23 cellular contexts compared by ENCODE assay signal in the genomic region with DNA sequence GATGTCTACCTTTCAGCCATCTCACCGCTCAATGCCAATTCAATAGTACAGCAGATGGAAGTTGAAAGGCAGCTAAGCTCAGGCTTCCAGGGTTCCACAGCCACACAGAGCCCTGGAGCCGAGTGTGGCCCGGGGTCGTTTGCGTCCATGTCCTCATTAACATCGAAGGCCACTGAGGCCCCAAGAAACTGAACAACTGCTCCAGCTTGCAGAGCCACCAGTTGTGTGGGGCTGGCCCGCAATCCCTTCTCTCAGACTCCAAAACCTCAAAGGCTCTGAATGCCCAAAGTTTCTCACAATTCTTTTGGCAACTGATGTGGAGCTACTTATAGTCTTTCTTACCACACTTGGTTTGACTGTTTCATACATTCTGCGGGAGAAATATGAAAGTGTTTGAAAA. TPM values are rescaled to one million over a fixed set of nuclear protein-coding genes. Genes with fewer than 3 reads are reported as not detected.
DNase-seq lines count a peak whose midpoint lies in the region; ATAC-seq and TF ChIP-seq lines count a peak whose summit lies in the region.
"Had no signal": no experiment of that assay in that cellular context is flagged by ENCODE, and none has a peak within 500 bp of the region (broad histone marks: within the 10 kb centered on the region; RNA-seq: fewer than 3 reads in every experiment).

No MANE protein-coding gene starts in this region.

- H3K36me3 ChIP-seq in cardiac muscle cell (peaks cover 12% of the 10 kb centered on the region), RWPE2 (ENCODE audit: low read depth) (peaks cover 3% of the 10 kb centered on the region; the same call in 1 of the 2 replicates), stomach (peaks cover 12 to 72% (median 42%) of the 10 kb centered on the region in 4 donors), Caco-2 (ENCODE audit: control insufficient read depth, insufficient read depth, low read length) (no peaks in the 10 kb centered on the region)

- intact Hi-C loops in Right ventricle myocardium inferior (cut with DNase I), result no loop called here
- intact Hi-C loops in stomach (cut with DNase I; ENCODE audit: low total_unique reads), result no loop called here
- intact Hi-C loops in Caco-2 (cut with micrococcal nuclease; ENCODE audit: unreplicated experiment), result no loop called here

- H3K27me3 ChIP-seq in cardiac muscle cell (no peaks in the 10 kb centered on the region), RWPE2 (ENCODE audit: insufficient read depth, poor library complexity, severe bottlenecking) (no peaks in the 10 kb centered on the region), stomach (no peaks in the 10 kb centered on the region), Caco-2 (replicated peaks; ENCODE audit: control insufficient read depth, insufficient read depth, low read length) (no peaks in the 10 kb centered on the region)
- H3K27me3 ChIP-seq: BE2C; BLaER1 treated with 17β-estradiol and CSF1 and Interleukin-3, amounts not matched to agents 10 nM and 100 nM had no signal

- no peak for TF ChIP-seq POLR2A in stomach (IDR thresholded peaks at IDR 0.05)

- TF ChIP-seq CTCF in cardiac muscle cell (IDR thresholded peaks at IDR 0.05; ENCODE audit: low read depth, low read length) (no peak), RWPE2 (IDR thresholded peaks at IDR 0.05; ENCODE audit: poor library complexity, severe bottlenecking) (no peak), stomach (IDR thresholded peaks at IDR 0.05) (no peak), Caco-2 (IDR thresholded peaks at IDR 0.05; ENCODE audit: insufficient read depth in 1 of 2, low read depth in 1 of 2, low read length in 1 of 2, severe bottlenecking in 1 of 2, unreplicated experiment in 1 of 2) (no peak)

- no peaks in the 10 kb centered on the region for H3K9me3 ChIP-seq in cardiac muscle cell (ENCODE audit: low read depth)
- H3K9me3 ChIP-seq in RWPE2 (ENCODE audit: severe bottlenecking), result no peaks in the 10 kb centered on the region
- H3K9me3 ChIP-seq in stomach, result no peaks in the 10 kb centered on the region
- H3K9me3 ChIP-seq in Caco-2, result no peaks in the 10 kb centered on the region
- H3K9me3 ChIP-seq: A549; BE2C; BLaER1 treated with 17β-estradiol and CSF1 and Interleukin-3, amounts not matched to agents 10 nM and 100 nM had no signal

- H3K36me3 Mint-ChIP-seq in Caco-2 (ENCODE audit: insufficient read depth, unreplicated experiment), result peaks cover 6% of the 10 kb centered on the region

- TF ChIP-seq EP300 in stomach (IDR thresholded peaks at IDR 0.05), result no peak

- H3K4me3 Mint-ChIP-seq in Caco-2 (ENCODE audit: unreplicated experiment), result no peak overlapping the region
- H3K4me3 Mint-ChIP-seq: CD14-positive monocyte; CD4-positive, alpha-beta T cell; CD8-positive, alpha-beta memory T cell; GM23338; H9 had no signal

- CTCF ChIA-PET in Caco-2 (lab: Charles Lee), result no interaction called here

- H3K27ac ChIP-seq in cardiac muscle cell (peak overlapping the region; percentile 59), RWPE2 (ENCODE audit: poor library complexity, severe bottlenecking) (no peak overlapping the region), stomach (no peak overlapping the region)
- H3K27ac ChIP-seq: A549 had no signal

- DNase-seq in cardiac muscle cell (ENCODE audit: low read depth in 1 of 2, low spot score in 1 of 2), result no peak
- DNase-seq in Right ventricle myocardium inferior (ENCODE audit: missing footprints), result no peak
- peak; percentile 15 for DNase-seq in RWPE2 (ENCODE audit: low spot score)
- peak; percentile 79 for DNase-seq in mesenteric fat pad (ENCODE audit: low spot score)
- peak; percentile 18 for DNase-seq in stomach
- DNase-seq in Caco-2, result no peak
- no peak for DNase-seq in OCI-M1 (lab: John Stamatoyannopoulos, UW)
- DNase-seq: 8988T; ACHN; AML-193; BE2C; Calu3; CD4-positive, alpha-beta T cell; CD8-positive, alpha-beta memory T cell; DMS53; DMS79 treated with DMSO at 0.1 percent for 48 hours; GF-D8; H9 had no signal

- no peak overlapping the region for H3K4me3 ChIP-seq in cardiac muscle cell
- no peak overlapping the region for H3K4me3 ChIP-seq in RWPE2 (ENCODE audit: severe bottlenecking)
- H3K4me3 ChIP-seq in stomach, result no peak overlapping the region
- no peak overlapping the region for H3K4me3 ChIP-seq in Caco-2 (ENCODE audit: low read depth, low read length)
- H3K4me3 ChIP-seq: A549; BLaER1 treated with 17β-estradiol and CSF1 and Interleukin-3, amounts not matched to agents 10 nM and 100 nM; GM23338 had no signal

- no TSS peak for BruUV-seq in Caco-2 (replicated peaks; lab: Mats Ljungman, UMichigan)

- H3K9me3 Mint-ChIP-seq in Caco-2 (ENCODE audit: unreplicated experiment), result no peaks in the 10 kb centered on the region
- H3K9me3 Mint-ChIP-seq: CD14-positive monocyte; CD4-positive, alpha-beta T cell; CD8-positive, alpha-beta memory T cell; GM23338; H9 had no signal

- no peaks in the 10 kb centered on the region for H3K27me3 Mint-ChIP-seq in Caco-2 (ENCODE audit: insufficient read depth, unreplicated experiment)
- H3K27me3 Mint-ChIP-seq: CD4-positive, alpha-beta T cell; CD8-positive, alpha-beta memory T cell had no signal

- WGBS in stomach, 5 donors, result 93 to 98% (median 96%) methylated on average over 8 of the region's 8 CpGs

- POLR2A ChIA-PET in Caco-2 (lab: Charles Lee), result no interaction called here

- ATAC-seq in Right ventricle myocardium inferior (no peak), RWPE2 (ENCODE audit: low read depth) (no peak)
- ATAC-seq: A549, GM23338, HCT116 had no signal

- H3K27ac Mint-ChIP-seq in Caco-2 (ENCODE audit: unreplicated experiment), result no peak overlapping the region
- H3K27ac Mint-ChIP-seq: GM23338, H9 had no signal

- no peaks in the 10 kb centered on the region for H3K4me1 Mint-ChIP-seq in Caco-2 (ENCODE audit: low read depth, unreplicated experiment)

- H3K4me1 ChIP-seq in cardiac muscle cell (ENCODE audit: low read depth) (peaks cover 14% of the 10 kb centered on the region), RWPE2 (ENCODE audit: insufficient read depth, poor library complexity, severe bottlenecking) (no peaks in the 10 kb centered on the region), stomach (peaks cover 0 to 33% (median 9%) of the 10 kb centered on the region in 4 donors), Caco-2 (no peaks in the 10 kb centered on the region; the same call in 1 of the 2 replicates)
- H3K4me1 ChIP-seq: BE2C had no signal

RNA-seq across cellular contexts. Expression of gene NOD1, which starts 31.1 kb away (rescaled TPM):
- total RNA-seq in cardiac muscle cell (38.6 and 79.6 TPM in 2 replicates), Right ventricle myocardium inferior (8.4 TPM), mesenteric fat pad (41.8 TPM), stomach (10 to 100 TPM in 2 of 5 donors, 1 to 10 TPM in 3; 2.3 to 18.3 (median 7.0) TPM), Caco-2 (2022) (5.4 and 7.0 TPM in 2 replicates)
- polyA plus RNA-seq in cardiac muscle cell (20.3 and 42.5 TPM in 2 replicates), stomach (1 to 10 TPM; 4.2 to 6.0 (median 4.7) TPM)

RNA-seq across cellular contexts. Expression of gene GGCT, which starts 57.2 kb away (rescaled TPM):
- total RNA-seq in cardiac muscle cell, result 41.9 and 49.8 TPM in 2 replicates
- 66.2 and 81.2 TPM in 2 replicates for polyA plus RNA-seq in cardiac muscle cell
- total RNA-seq in Right ventricle myocardium inferior, result 18.9 TPM
- 165 TPM for total RNA-seq in mesenteric fat pad
- total RNA-seq in stomach, result 10 to 100 TPM in 2 of 5 donors, 1 to 10 TPM in 2, not detected in 1; 2.9 to 25.7 (median 11.8) TPM
- 10 to 100 TPM; 49.2 to 56.5 (median 53.6) TPM for polyA plus RNA-seq in stomach
- 75.2 and 78.7 TPM in 2 replicates for total RNA-seq in Caco-2 (2022)

Comparison
In these comparisons a context has a peak if more than half of its experiments do, and no peak if none do; other contexts are left out.
1. DNase-seq: peak in RWPE2 (single experiment), mesenteric fat pad (single experiment) and stomach (single experiment); none in cardiac muscle cell (0 of 2), Right ventricle myocardium inferior (single experiment), Caco-2 (0 of 2) and OCI-M1 (single experiment).